1 cellular context compared by ENCODE assay signal in the genomic region with DNA sequence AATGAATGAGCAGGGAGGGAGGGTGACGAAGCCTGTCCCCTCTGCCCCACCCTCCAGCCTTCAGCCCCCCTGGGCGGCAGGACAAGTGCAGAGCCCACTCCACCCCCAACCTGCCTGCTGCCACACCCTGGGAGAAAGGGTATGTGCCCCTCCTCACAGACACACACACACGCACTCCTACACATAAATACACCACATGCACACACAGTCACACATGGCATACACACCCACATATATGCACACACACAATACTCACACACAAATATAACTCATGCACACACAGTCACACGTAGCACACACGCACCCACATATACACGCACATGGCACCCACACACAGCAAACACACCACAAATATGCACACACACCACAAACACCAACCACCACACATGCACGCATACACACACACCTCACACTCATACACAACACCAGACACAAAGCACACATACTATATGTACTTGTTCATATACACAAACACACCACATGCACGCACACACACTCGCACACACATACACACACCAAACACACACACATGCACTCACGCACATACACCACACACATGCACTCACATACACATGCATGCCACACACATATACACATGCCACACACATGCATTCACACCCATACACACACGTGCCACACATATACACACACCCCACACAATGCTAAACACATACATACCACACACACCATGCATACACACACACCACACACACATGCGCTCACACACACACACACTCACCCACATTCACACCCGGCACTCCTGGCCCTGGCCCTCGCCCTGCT.
TF ChIP-seq lines count a peak whose summit lies in the region.

No MANE protein-coding gene starts in this region.

TF ChIP-seq in K562, 482 proteins besides CTCF, POLR2A, EP300 and RAD21:
- TF ChIP-seq, protein P1, sequence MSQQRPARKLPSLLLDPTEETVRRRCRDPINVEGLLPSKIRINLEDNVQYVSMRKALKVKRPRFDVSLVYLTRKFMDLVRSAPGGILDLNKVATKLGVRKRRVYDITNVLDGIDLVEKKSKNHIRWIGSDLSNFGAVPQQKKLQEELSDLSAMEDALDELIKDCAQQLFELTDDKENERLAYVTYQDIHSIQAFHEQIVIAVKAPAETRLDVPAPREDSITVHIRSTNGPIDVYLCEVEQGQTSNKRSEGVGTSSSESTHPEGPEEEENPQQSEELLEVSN (IDR thresholded peaks at IDR 0.05; ENCODE audit: borderline replicate concordance in 1 of 2, extremely low read depth in 1 of 2, insufficient read depth in 1 of 2, insufficient read length in 1 of 2, low read depth in 1 of 2, low read length in 1 of 2, poor library complexity in 1 of 2, severe bottlenecking in 1 of 2), result no peak
- TF ChIP-seq DIDO1 (tag; IDR thresholded peaks at IDR 0.05; ENCODE audit: low read depth) (no peak), GATAD2A (IDR thresholded peaks at IDR 0.05) (no peak), MTA2 (IDR thresholded peaks at IDR 0.05; ENCODE audit: low read depth) (no peak), DPF2 (IDR thresholded peaks at IDR 0.05) (0 out of 2 replicates have a peak, but pooled peaks have one; percentile 21), BRD4 (IDR thresholded peaks at IDR 0.05) (no peak), LEF1 (IDR thresholded peaks at IDR 0.05) (no peak), PHF20 (IDR thresholded peaks at IDR 0.05; ENCODE audit: partially characterized antibody) (peak; percentile 18), ZNF197 (CRISPR knock-in tag; IDR thresholded peaks at IDR 0.05; ENCODE audit: low read depth) (no peak), XRCC5 (IDR thresholded peaks at IDR 0.05; ENCODE audit: low read depth, low read length) (no peak), ASH1L (IDR thresholded peaks at IDR 0.05; ENCODE audit: borderline replicate concordance, low read depth, partially characterized antibody) (no peak), KLF6 (CRISPR knock-in tag; IDR thresholded peaks at IDR 0.05; ENCODE audit: borderline replicate concordance) (no peak), ZNF324 (CRISPR knock-in tag; IDR thresholded peaks at IDR 0.05) (no peak), NONO (IDR thresholded peaks at IDR 0.05; ENCODE audit: low read depth in 2 of 2, low read length in 1 of 2) (no peak), SAFB2 (IDR thresholded peaks at IDR 0.05; ENCODE audit: borderline replicate concordance, low read depth, low read length, severe bottlenecking) (no peak), CHD4 (IDR thresholded peaks at IDR 0.05; ENCODE audit: insufficient read depth, insufficient replicate concordance, low read depth, low read length, poor library complexity, severe bottlenecking) (no peak), BRCA1 (IDR thresholded peaks at IDR 0.05) (no peak), BRCA1 (CRISPR knock-in tag; IDR thresholded peaks at IDR 0.05) (no peak), POLR3A (IDR thresholded peaks at IDR 0.05; ENCODE audit: borderline replicate concordance, extremely low read depth, insufficient read depth, insufficient read length) (no peak), ZNF551 (CRISPR knock-in tag; IDR thresholded peaks at IDR 0.05) (no peak), PYGO2 (tag; IDR thresholded peaks at IDR 0.05) (no peak), TEAD2 (tag; IDR thresholded peaks at IDR 0.05) (no peak), TAF1 (IDR thresholded peaks at IDR 0.05; ENCODE audit: control insufficient read depth, extremely low read depth, insufficient read depth, low read length, severe bottlenecking) (no peak), ZNF766 (CRISPR knock-in tag; conservative IDR thresholded peaks at IDR 0.05) (no peak), NFYB (IDR thresholded peaks at IDR 0.05; ENCODE audit: extremely low read depth, insufficient read length) (no peak)
- TF ChIP-seq, protein P2, sequence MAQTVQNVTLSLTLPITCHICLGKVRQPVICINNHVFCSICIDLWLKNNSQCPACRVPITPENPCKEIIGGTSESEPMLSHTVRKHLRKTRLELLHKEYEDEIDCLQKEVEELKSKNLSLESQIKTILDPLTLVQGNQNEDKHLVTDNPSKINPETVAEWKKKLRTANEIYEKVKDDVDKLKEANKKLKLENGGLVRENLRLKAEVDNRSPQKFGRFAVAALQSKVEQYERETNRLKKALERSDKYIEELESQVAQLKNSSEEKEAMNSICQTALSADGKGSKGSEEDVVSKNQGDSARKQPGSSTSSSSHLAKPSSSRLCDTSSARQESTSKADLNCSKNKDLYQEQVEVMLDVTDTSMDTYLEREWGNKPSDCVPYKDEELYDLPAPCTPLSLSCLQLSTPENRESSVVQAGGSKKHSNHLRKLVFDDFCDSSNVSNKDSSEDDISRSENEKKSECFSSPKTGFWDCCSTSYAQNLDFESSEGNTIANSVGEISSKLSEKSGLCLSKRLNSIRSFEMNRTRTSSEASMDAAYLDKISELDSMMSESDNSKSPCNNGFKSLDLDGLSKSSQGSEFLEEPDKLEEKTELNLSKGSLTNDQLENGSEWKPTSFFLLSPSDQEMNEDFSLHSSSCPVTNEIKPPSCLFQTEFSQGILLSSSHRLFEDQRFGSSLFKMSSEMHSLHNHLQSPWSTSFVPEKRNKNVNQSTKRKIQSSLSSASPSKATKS (CRISPR knock-in tag; IDR thresholded peaks at IDR 0.05), result no peak
- TF ChIP-seq, protein P3, sequence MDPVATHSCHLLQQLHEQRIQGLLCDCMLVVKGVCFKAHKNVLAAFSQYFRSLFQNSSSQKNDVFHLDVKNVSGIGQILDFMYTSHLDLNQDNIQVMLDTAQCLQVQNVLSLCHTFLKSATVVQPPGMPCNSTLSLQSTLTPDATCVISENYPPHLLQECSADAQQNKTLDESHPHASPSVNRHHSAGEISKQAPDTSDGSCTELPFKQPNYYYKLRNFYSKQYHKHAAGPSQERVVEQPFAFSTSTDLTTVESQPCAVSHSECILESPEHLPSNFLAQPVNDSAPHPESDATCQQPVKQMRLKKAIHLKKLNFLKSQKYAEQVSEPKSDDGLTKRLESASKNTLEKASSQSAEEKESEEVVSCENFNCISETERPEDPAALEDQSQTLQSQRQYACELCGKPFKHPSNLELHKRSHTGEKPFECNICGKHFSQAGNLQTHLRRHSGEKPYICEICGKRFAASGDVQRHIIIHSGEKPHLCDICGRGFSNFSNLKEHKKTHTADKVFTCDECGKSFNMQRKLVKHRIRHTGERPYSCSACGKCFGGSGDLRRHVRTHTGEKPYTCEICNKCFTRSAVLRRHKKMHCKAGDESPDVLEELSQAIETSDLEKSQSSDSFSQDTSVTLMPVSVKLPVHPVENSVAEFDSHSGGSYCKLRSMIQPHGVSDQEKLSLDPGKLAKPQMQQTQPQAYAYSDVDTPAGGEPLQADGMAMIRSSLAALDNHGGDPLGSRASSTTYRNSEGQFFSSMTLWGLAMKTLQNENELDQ (CRISPR knock-in tag; IDR thresholded peaks at IDR 0.05; ENCODE audit: borderline replicate concordance), result no peak
- TF ChIP-seq, protein P4, sequence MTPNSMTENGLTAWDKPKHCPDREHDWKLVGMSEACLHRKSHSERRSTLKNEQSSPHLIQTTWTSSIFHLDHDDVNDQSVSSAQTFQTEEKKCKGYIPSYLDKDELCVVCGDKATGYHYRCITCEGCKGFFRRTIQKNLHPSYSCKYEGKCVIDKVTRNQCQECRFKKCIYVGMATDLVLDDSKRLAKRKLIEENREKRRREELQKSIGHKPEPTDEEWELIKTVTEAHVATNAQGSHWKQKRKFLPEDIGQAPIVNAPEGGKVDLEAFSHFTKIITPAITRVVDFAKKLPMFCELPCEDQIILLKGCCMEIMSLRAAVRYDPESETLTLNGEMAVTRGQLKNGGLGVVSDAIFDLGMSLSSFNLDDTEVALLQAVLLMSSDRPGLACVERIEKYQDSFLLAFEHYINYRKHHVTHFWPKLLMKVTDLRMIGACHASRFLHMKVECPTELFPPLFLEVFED (CRISPR knock-in tag; conservative IDR thresholded peaks at IDR 0.05), result 0 out of 2 replicates have a peak, but pooled peaks have one; percentile 10
- TF ChIP-seq, protein P5, sequence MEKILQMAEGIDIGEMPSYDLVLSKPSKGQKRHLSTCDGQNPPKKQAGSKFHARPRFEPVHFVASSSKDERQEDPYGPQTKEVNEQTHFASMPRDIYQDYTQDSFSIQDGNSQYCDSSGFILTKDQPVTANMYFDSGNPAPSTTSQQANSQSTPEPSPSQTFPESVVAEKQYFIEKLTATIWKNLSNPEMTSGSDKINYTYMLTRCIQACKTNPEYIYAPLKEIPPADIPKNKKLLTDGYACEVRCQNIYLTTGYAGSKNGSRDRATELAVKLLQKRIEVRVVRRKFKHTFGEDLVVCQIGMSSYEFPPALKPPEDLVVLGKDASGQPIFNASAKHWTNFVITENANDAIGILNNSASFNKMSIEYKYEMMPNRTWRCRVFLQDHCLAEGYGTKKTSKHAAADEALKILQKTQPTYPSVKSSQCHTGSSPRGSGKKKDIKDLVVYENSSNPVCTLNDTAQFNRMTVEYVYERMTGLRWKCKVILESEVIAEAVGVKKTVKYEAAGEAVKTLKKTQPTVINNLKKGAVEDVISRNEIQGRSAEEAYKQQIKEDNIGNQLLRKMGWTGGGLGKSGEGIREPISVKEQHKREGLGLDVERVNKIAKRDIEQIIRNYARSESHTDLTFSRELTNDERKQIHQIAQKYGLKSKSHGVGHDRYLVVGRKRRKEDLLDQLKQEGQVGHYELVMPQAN (IDR thresholded peaks at IDR 0.05; ENCODE audit: borderline replicate concordance), result peak; percentile 46; the same call in 1 of the 2 replicates
